Comparison of ENCODE assay signal across 29 cellular contexts in the genomic region with DNA sequence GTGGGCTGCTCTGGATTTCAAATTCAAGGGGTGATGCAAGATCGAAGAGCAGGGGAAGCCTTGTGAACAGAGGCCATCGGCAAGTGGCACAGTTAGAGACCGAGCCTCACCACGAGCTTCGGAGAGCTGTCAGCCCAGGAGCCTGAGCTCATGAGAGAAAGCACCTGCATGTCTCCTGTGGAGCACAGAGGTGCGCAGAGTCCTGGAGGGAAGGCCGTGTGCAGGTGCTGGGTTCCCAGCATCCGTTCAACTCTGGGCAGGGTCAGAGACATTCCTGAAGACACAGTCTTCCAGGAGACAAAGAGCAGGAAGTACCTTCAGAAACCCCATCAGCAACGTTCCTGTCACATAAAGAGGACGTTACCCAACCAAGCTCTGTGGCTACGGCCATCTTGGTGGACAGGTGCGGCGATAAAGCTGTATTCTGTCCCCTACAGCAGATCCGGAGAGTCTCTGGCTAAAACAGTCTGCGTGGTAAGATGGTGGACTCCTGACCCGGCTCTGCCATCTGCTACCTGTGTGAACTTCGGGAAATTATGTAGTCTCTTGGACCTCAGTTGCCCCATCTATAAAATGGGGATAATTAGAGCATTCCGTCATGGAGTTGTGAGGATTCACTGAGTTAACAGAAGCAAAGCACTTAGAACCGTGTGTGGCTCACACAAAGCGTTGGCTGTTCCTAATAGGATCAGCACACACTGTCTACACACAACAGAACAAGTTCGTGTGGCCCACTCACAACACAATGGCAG. TPM values are rescaled to one million over a fixed set of nuclear protein-coding genes. Genes with fewer than 3 reads are reported as not detected.
DNase-seq lines count a peak whose midpoint lies in the region; ATAC-seq, FAIRE-seq and TF ChIP-seq lines count a peak whose summit lies in the region.
"Had no signal": no experiment of that assay in that cellular context is flagged by ENCODE, and none has a peak within 500 bp of the region (broad histone marks: within the 10 kb centered on the region; RNA-seq: fewer than 3 reads in every experiment).

No MANE protein-coding gene starts in this region.

- TF ChIP-seq EP300 in HepG2 (IDR thresholded peaks at IDR 0.05; ENCODE audit: low read depth in 2 of 2, low read length in 2 of 2) (no peak), HepG2 (CRISPR knock-in tag; IDR thresholded peaks at IDR 0.05; ENCODE audit: borderline replicate concordance) (no peak), H1 (IDR thresholded peaks at IDR 0.05; ENCODE audit: borderline replicate concordance in 1 of 2, low read depth in 2 of 2, low read length in 2 of 2) (no peak)

- TF ChIP-seq RAD21 in HepG2 (CRISPR knock-in tag; IDR thresholded peaks at IDR 0.05) = no peak
- no peak for TF ChIP-seq RAD21 in H1 (IDR thresholded peaks at IDR 0.05 in 1 of 2, conservative IDR thresholded peaks at IDR 0.05 in 1 of 2; ENCODE audit: low read depth in 2 of 2, low read length in 2 of 2)

- no peaks in the 10 kb centered on the region for H3K79me2 ChIP-seq in HepG2 (ENCODE audit: insufficient read depth, low read length)
- no peaks in the 10 kb centered on the region; a peak in 1 of 4 replicates for H3K79me2 ChIP-seq in H1 (ENCODE audit: control insufficient read depth in 1 of 2, insufficient read depth in 2 of 2, low read length in 2 of 2)

- no peaks in the 10 kb centered on the region for H3K4me1 ChIP-seq in HepG2 (ENCODE audit: insufficient read depth, low read length)
- peaks cover 0 to 7% (median 3%) of the 10 kb centered on the region in 4 donors for H3K4me1 ChIP-seq in right lobe of liver
- peaks cover 2 to 10% (median 6%) of the 10 kb centered on the region in 4 experiments; a peak in 4 of 7 replicates for H3K4me1 ChIP-seq in H1 (replicated peaks in 1 of 4; ENCODE audit: control insufficient read depth in 3 of 4, insufficient read depth in 4 of 4, low read length in 3 of 4)
- no peaks in the 10 kb centered on the region for H3K4me1 ChIP-seq in mesenchymal stem cell (ENCODE audit: control insufficient read depth, insufficient read depth, low read depth, low read length)

- H4K91ac ChIP-seq in H1 (replicated peaks; ENCODE audit: insufficient read length, low read length) (no peak overlapping the region), mesenchymal stem cell (ENCODE audit: low read length) (peak overlapping the region; percentile 45)

- CTCF ChIA-PET in HepG2 (lab: Yijun Ruan, JAX; ENCODE audit: low intra/inter-chr PET ratio, low total read pairs) = no interaction called here
- CTCF ChIA-PET in H1 (lab: Charles Lee; ENCODE audit: partially characterized antibody) = interaction anchor here (0.8 to 1.3 kb wide), 4 partner anchors 11 to 126 kb away, joined by 3 to 5 read pairs (median 4); no protein-coding TSS in a partner anchor

- H4K8ac ChIP-seq in H1 (ENCODE audit: extremely low read depth, insufficient read depth, low read length) (no peak overlapping the region), mesenchymal stem cell (ENCODE audit: low read length) (no peak overlapping the region)

- no peak overlapping the region for H3K9ac ChIP-seq in HepG2 (ENCODE audit: insufficient read depth, low read depth, low read length)
- no peak overlapping the region; a peak in 1 of 7 replicates for H3K9ac ChIP-seq in H1 (replicated peaks in 1 of 4; ENCODE audit: extremely low read depth in 1 of 4, low read depth in 3 of 4, low read length in 3 of 4)
- H3K9ac ChIP-seq in mesenchymal stem cell (ENCODE audit: low read length) = no peak overlapping the region
- H3K9ac ChIP-seq: BLaER1 treated with 17β-estradiol and CSF1 and Interleukin-3, amounts not matched to agents 10 nM and 100 nM; KMS-11; SK-N-SH had no signal

- H2BK5ac ChIP-seq in H1 (ENCODE audit: low read depth, low read length) = no peak overlapping the region
- H2BK5ac ChIP-seq in mesenchymal stem cell (ENCODE audit: low read depth, low read length, poor library complexity, severe bottlenecking) = no peak overlapping the region

- H3K27ac ChIP-seq in HepG2 (ENCODE audit: extremely low read length, insufficient read depth, low read length) (no peak overlapping the region), right lobe of liver (no peak overlapping the region), H1 (ENCODE audit: low read depth, low read length) (no peak overlapping the region), mesenchymal stem cell (ENCODE audit: low read length, poor library complexity, severe bottlenecking) (no peak overlapping the region)
- H3K27ac ChIP-seq: BLaER1 treated with 17β-estradiol and CSF1 and Interleukin-3, amounts not matched to agents 10 nM and 100 nM; KMS-11 had no signal

- no peak overlapping the region for H2BK120ac ChIP-seq in H1 (replicated peaks; ENCODE audit: low read depth, low read length)
- H2BK120ac ChIP-seq in mesenchymal stem cell (ENCODE audit: low read depth, low read length) = no peak overlapping the region

- TF ChIP-seq POLR2A in HepG2 (IDR thresholded peaks at IDR 0.05; ENCODE audit: insufficient read depth in 1 of 2, low read depth in 2 of 2, low read length in 2 of 2) (no peak), right lobe of liver (IDR thresholded peaks at IDR 0.05) (no peak), H1 (IDR thresholded peaks at IDR 0.05; ENCODE audit: control extremely low read depth in 1 of 2, low read depth in 2 of 2, low read length in 2 of 2) (no peak)

- H4K20me1 ChIP-seq in HepG2 (ENCODE audit: insufficient read depth, low read length) = no peaks in the 10 kb centered on the region
- no peaks in the 10 kb centered on the region for H4K20me1 ChIP-seq in H1 (replicated peaks in 1 of 2; ENCODE audit: control insufficient read depth in 1 of 2, insufficient read depth in 2 of 2, low read length in 2 of 2)
- H4K20me1 ChIP-seq: BLaER1 treated with 17β-estradiol and CSF1 and Interleukin-3, amounts not matched to agents 10 nM and 100 nM had no signal

- intact Hi-C loops in HepG2 (cut with micrococcal nuclease; ENCODE audit: unreplicated experiment) (no loop called here), right lobe of liver (cut with DNase I) (no loop called here)

- H3K23ac ChIP-seq in H1 (ENCODE audit: insufficient read length) (no peak overlapping the region), mesenchymal stem cell (ENCODE audit: low read length in 2 of 2) (no peak overlapping the region)

- no peak overlapping the region for H3K56ac ChIP-seq in H1 (replicated peaks; ENCODE audit: insufficient read length, low read depth, low read length)

- FAIRE-seq in HepG2 (lab: Jason Lieb, UNC) = no peak
- no peak for FAIRE-seq in H1 (lab: Jason Lieb, UNC)
- FAIRE-seq in urothelium cell line (lab: Jason Lieb, UNC) = peak; percentile 65
- FAIRE-seq: A204.1, G401.6, GM12891, GM19239 had no signal

- H2BK20ac ChIP-seq in H1 (ENCODE audit: low read length) = peak overlapping the region; percentile 51; the same call in 1 of the 2 replicates

- H3K4me3 ChIP-seq in HepG2 (replicated peaks in 1 of 3; ENCODE audit: insufficient read depth in 1 of 3, low read depth in 2 of 3, low read length in 3 of 3) = no peak overlapping the region
- H3K4me3 ChIP-seq in right lobe of liver = no peak overlapping the region
- no peak overlapping the region for H3K4me3 ChIP-seq in H1 (ENCODE audit: extremely low read depth in 1 of 4, insufficient read depth in 2 of 4, low read depth in 3 of 4, low read length in 4 of 4)
- no peak overlapping the region for H3K4me3 ChIP-seq in mesenchymal stem cell (ENCODE audit: insufficient read depth in 1 of 2, low read depth in 1 of 2, low read length in 2 of 2)
- H3K4me3 ChIP-seq: BLaER1 treated with 17β-estradiol and CSF1 and Interleukin-3, amounts not matched to agents 10 nM and 100 nM had no signal

- H3K4ac ChIP-seq in H1 (replicated peaks; ENCODE audit: insufficient read length, low read depth, low read length) (no peak overlapping the region), mesenchymal stem cell (ENCODE audit: low read depth in 1 of 2, low read length in 2 of 2) (no peak overlapping the region)

- no peak overlapping the region for H3K14ac ChIP-seq in H1 (ENCODE audit: insufficient read length)
- no peak overlapping the region for H3K14ac ChIP-seq in mesenchymal stem cell (ENCODE audit: low read length in 2 of 2)

- WGBS in HepG2 (ENCODE audit: low lambda C conversion rate) = 97% methylated on average over 19 of the region's 21 CpGs
- 96% methylated on average over 10 of the region's 21 CpGs for WGBS in right lobe of liver (ENCODE audit: insufficient coverage, low coverage, low lambda C conversion rate, missing lambda C conversion rate)
- 91% methylated on average over 21 of the region's 21 CpGs; no CpG with 5 or more reads in 1 of the 2 experiments for WGBS in H1 (ENCODE audit: extremely low coverage in 1 of 2, insufficient coverage in 1 of 2, insufficient read length in 1 of 2, insufficient replicate concordance in 2 of 2, low coverage in 1 of 2, low lambda C conversion rate in 2 of 2, missing lambda C conversion rate in 1 of 2), 2 experiments
- WGBS in mesenchymal stem cell = 97% methylated on average over 20 of the region's 21 CpGs

- BruUV-seq in HepG2 (replicated peaks; lab: Mats Ljungman, UMichigan) = no TSS peak

- H3K9me3 ChIP-seq in HepG2 (ENCODE audit: low read length) = no peaks in the 10 kb centered on the region
- H3K9me3 ChIP-seq in right lobe of liver = no peaks in the 10 kb centered on the region
- peaks cover 0 to 7% of the 10 kb centered on the region in 2 experiments; a peak in 1 of 4 replicates for H3K9me3 ChIP-seq in H1 (ENCODE audit: insufficient read depth in 2 of 2, low read depth in 1 of 2, low read length in 1 of 2)
- H3K9me3 ChIP-seq in mesenchymal stem cell (ENCODE audit: control insufficient read depth, low read length) = no peaks in the 10 kb centered on the region
- H3K9me3 ChIP-seq: SK-N-SH had no signal

- in situ Hi-C loops in HepG2 (cut with HindIII; ENCODE audit: extremely low pct_ligation_motif_present, low pct_unique_long_range_greater_than_20kb) = no loop called here

- DNase-seq in HepG2 (ENCODE audit: low spot score) (no peak), right lobe of liver (no peak), H1 (ENCODE audit: low read depth in 1 of 2, low spot score in 2 of 2) (no peak), mesenchymal stem cell (no peak), urothelium cell line (ENCODE audit: low spot score) (no peak), GDM1 (lab: John Stamatoyannopoulos, UW) (no peak)
- DNase-seq: CD4-positive, alpha-beta memory T cell; COR-L47; DMS53; H7; IMR-90; MM.1S; NCI-H1417; NCI-H1694; NCI-H2029 treated with DMSO at 0.1 percent for 48 hours; NCI-H446 treated with DMSO at 0.1 percent for 48 hours; NCI-H526; NCI-H82; NK-92 treated with Interleukin-12 subunit alpha and Interleukin-12 subunit beta, amount 100 ng/mL, for 24 hours; PC-3; SK-N-SH had no signal

- H3K4me2 ChIP-seq in HepG2 (ENCODE audit: low read depth, low read length) (no peak overlapping the region), H1 (ENCODE audit: insufficient read depth in 1 of 2, low read depth in 2 of 2, low read length in 2 of 2) (no peak overlapping the region), mesenchymal stem cell (ENCODE audit: low read length, poor library complexity, severe bottlenecking) (no peak overlapping the region)
- H3K4me2 ChIP-seq: BLaER1 treated with 17β-estradiol and CSF1 and Interleukin-3, amounts not matched to agents 10 nM and 100 nM; KMS-11; SK-N-SH had no signal

- no peak overlapping the region for H2AFZ ChIP-seq in HepG2 (ENCODE audit: low read length)
- no peak overlapping the region for H2AFZ ChIP-seq in H1 (ENCODE audit: low read length)
- no peak overlapping the region for H2AFZ ChIP-seq in mesenchymal stem cell (ENCODE audit: low read depth, low read length)

- H3K27me3 ChIP-seq in HepG2 (ENCODE audit: control insufficient read depth in 1 of 2, insufficient read depth in 2 of 2, low read length in 2 of 2) (no peaks in the 10 kb centered on the region), right lobe of liver (no peaks in the 10 kb centered on the region), H1 (replicated peaks in 1 of 4; ENCODE audit: control insufficient read depth in 3 of 4, extremely low read depth in 1 of 4, insufficient read depth in 3 of 4, low read length in 3 of 4) (no peaks in the 10 kb centered on the region), mesenchymal stem cell (ENCODE audit: control insufficient read depth in 1 of 2, insufficient read depth in 1 of 2, low read length in 2 of 2) (no peaks in the 10 kb centered on the region)
- H3K27me3 ChIP-seq: BLaER1 treated with 17β-estradiol and CSF1 and Interleukin-3, amounts not matched to agents 10 nM and 100 nM had no signal

- POLR2A ChIA-PET in HepG2 (lab: Yijun Ruan, JAX) (no interaction called here), H1 (lab: Charles Lee; ENCODE audit: partially characterized antibody) (interaction anchor here (1.3 to 2.0 kb wide), 2 partner anchors 8 to 15 kb away, joined by 3 to 4 read pairs; no protein-coding TSS in a partner anchor)

- ATAC-seq in HepG2 (no peak), right lobe of liver (no peak), HG02884 (IDR thresholded peaks at IDR 0.05; ENCODE audit: unreplicated experiment) (no peak), GM21390 (IDR thresholded peaks at IDR 0.05; ENCODE audit: unreplicated experiment) (no peak)
- ATAC-seq: PC-3 had no signal

- TF ChIP-seq CTCF in HepG2 (CRISPR knock-in tag; IDR thresholded peaks at IDR 0.05) = no peak
- no peak for TF ChIP-seq CTCF in right lobe of liver (IDR thresholded peaks at IDR 0.05)
- TF ChIP-seq CTCF in H1 (IDR thresholded peaks at IDR 0.05; ENCODE audit: control extremely low read depth in 1 of 3, insufficient read depth in 1 of 3, low read depth in 1 of 3, low read length in 3 of 3) = no peak

- H3K18ac ChIP-seq in H1 (ENCODE audit: extremely low read depth, low read length) (no peak overlapping the region), mesenchymal stem cell (ENCODE audit: low read depth in 1 of 2, low read length in 2 of 2) (no peak overlapping the region)

- no peaks in the 10 kb centered on the region for H3K79me1 ChIP-seq in H1 (ENCODE audit: low read depth, low read length)
- H3K79me1 ChIP-seq in mesenchymal stem cell (replicated peaks; ENCODE audit: low read length, poor library complexity, severe bottlenecking) = no peaks in the 10 kb centered on the region

- H2BK12ac ChIP-seq in H1 (ENCODE audit: low read depth, low read length) (0 out of 2 replicates have a peak overlapping the region, but pooled peaks have one; percentile 72), mesenchymal stem cell (ENCODE audit: low read length in 2 of 2) (no peak overlapping the region)

- H2AK5ac ChIP-seq in H1 (ENCODE audit: low read depth, low read length) (peak overlapping the region; percentile 92; the same call in 1 of the 2 replicates), mesenchymal stem cell (ENCODE audit: low read length, severe bottlenecking) (no peak overlapping the region)

- H3K23me2 ChIP-seq in H1 (ENCODE audit: low read depth, low read length) = no peaks in the 10 kb centered on the region

- peak overlapping the region; percentile 19; the same call in 1 of the 2 replicates for H2BK15ac ChIP-seq in H1 (ENCODE audit: low read length)
- H2BK15ac ChIP-seq in mesenchymal stem cell (ENCODE audit: low read depth, poor library complexity, severe bottlenecking) = no peak overlapping the region

- H4K5ac ChIP-seq in H1 (ENCODE audit: insufficient read length, low read depth, low read length) = no peak overlapping the region

- peaks cover 0 to 3% of the 10 kb centered on the region in 2 experiments; a peak in 1 of 5 replicates for H3K36me3 ChIP-seq in HepG2 (replicated peaks in 1 of 2; ENCODE audit: control insufficient read depth in 1 of 2, insufficient read depth in 2 of 2, low read length in 2 of 2)
- H3K36me3 ChIP-seq in right lobe of liver = peaks cover 0 to 3% (median 0%) of the 10 kb centered on the region in 4 donors
- peaks cover 0 to 17% (median 0%) of the 10 kb centered on the region in 4 experiments; a peak in 1 of 8 replicates for H3K36me3 ChIP-seq in H1 (ENCODE audit: control insufficient read depth in 2 of 4, insufficient read depth in 4 of 4, low read length in 3 of 4)
- peaks cover 19 to 52% of the 10 kb centered on the region in 2 experiments for H3K36me3 ChIP-seq in mesenchymal stem cell (ENCODE audit: control insufficient read depth in 1 of 2, insufficient read depth in 2 of 2, low read depth in 1 of 2, low read length in 2 of 2)

RNA-seq across cellular contexts. Expression of a gene that starts 40.6 kb away (rescaled TPM):
- total RNA-seq in HepG2 (2016; rRNA removed; fragmentation: Illumina TruSeq; extraction: Trizol) (2.9 TPM in 2 replicates), right lobe of liver (1 to 10 TPM; 1.7 to 5.3 (median 2.7) TPM)
- 1.6 and 1.8 TPM in 2 replicates for total RNA-seq in HepG2 (2016; cell fraction: cytosol; rRNA removed; fragmentation: Illumina TruSeq; extraction: Trizol; ENCODE audit: low read depth)
- 2.4 and 2.6 TPM in 2 replicates for total RNA-seq in HepG2 (2016; cell fraction: insoluble cytoplasmic fraction; rRNA removed; fragmentation: Illumina TruSeq; extraction: Trizol)
- 1.7 and 3.3 TPM in 2 replicates for total RNA-seq in HepG2 (2016; cell fraction: membrane; rRNA removed; fragmentation: Illumina TruSeq; extraction: Trizol)
- 4.8 and 4.9 TPM in 2 replicates for total RNA-seq in HepG2 (2016; cell fraction: nucleus; rRNA removed; fragmentation: Illumina TruSeq; extraction: Trizol)
- polyA plus RNA-seq in HepG2 (2011; rRNA removed) (1.7 and 1.9 TPM in 2 replicates), H1 (2011; rRNA removed) (3.8 and 4.1 TPM in 2 replicates)
- 1.1 and 1.4 TPM in 2 replicates for polyA plus RNA-seq in HepG2 (2011; cell fraction: cytosol; rRNA removed)
- polyA plus RNA-seq in HepG2 (2011; cell fraction: nucleus; rRNA removed) = 4.1 and 4.3 TPM in 2 replicates
- polyA plus RNA-seq in HepG2 (2012) = 0.91 and 1.1 TPM in 2 replicates
- 0.54 and 0.55 TPM in 2 replicates for polyA plus RNA-seq in HepG2 (2016; cell fraction: cytosol; fragmentation: Illumina TruSeq; extraction: Trizol; ENCODE audit: low read depth)
- 2.1 and 3.1 TPM in 2 replicates for polyA plus RNA-seq in HepG2 (2016; cell fraction: insoluble cytoplasmic fraction; fragmentation: Illumina TruSeq; extraction: Trizol; ENCODE audit: low read depth)
- 1.2 TPM in 2 replicates for polyA plus RNA-seq in HepG2 (2016; cell fraction: membrane; fragmentation: Illumina TruSeq; extraction: Trizol; ENCODE audit: low read depth)
- polyA plus RNA-seq in HepG2 (2016; cell fraction: nucleus; fragmentation: Illumina TruSeq; extraction: Trizol; ENCODE audit: insufficient read depth, low read depth) = 6.7 and 7.0 TPM in 2 replicates
- 4.2 and 9.5 TPM in 2 replicates for polyA minus RNA-seq in HepG2 (2011; rRNA and poly(A)+ RNA removed; ENCODE audit: low replicate concordance)
- 0.97 and 1.1 TPM in 2 replicates for polyA minus RNA-seq in HepG2 (2011; cell fraction: cytosol; rRNA and poly(A)+ RNA removed)
- 4.5 and 5.7 TPM in 2 replicates for polyA minus RNA-seq in HepG2 (2011; cell fraction: nucleus; rRNA and poly(A)+ RNA removed)
- total RNA-seq in H1 (2021; fragmentation: NEBNext Ultra II Directional; extraction: Animal tissue kit (Norgen Biotek cat#: 25700)) = 6.0 and 6.5 TPM in 2 replicates
- polyA plus RNA-seq in H1 (2011; cell fraction: cytosol; rRNA removed) = 4.0 TPM
- 8.3 TPM for polyA plus RNA-seq in H1 (2011; cell fraction: nucleus; rRNA removed)
- 3.9 to 4.6 TPM (median 4.1 TPM) in 4 replicates for polyA plus RNA-seq in H1 (2012, experiment 1 of 2)
- polyA plus RNA-seq in H1 (2012, experiment 2 of 2) = 3.0 TPM
- polyA plus RNA-seq in H1 (2013, experiment 1 of 2) = 4.5 TPM
- 4.3 TPM for polyA plus RNA-seq in H1 (2013, experiment 2 of 2)
- polyA minus RNA-seq in H1 (2011; rRNA and poly(A)+ RNA removed) = 5.6 and 5.9 TPM in 2 replicates
- polyA minus RNA-seq in H1 (2011; cell fraction: cytosol; rRNA and poly(A)+ RNA removed) = 4.0 TPM
- polyA minus RNA-seq in H1 (2011; cell fraction: nucleus; rRNA and poly(A)+ RNA removed) = 10.1 TPM
- 1.1 TPM for polyA plus RNA-seq in mesenchymal stem cell (2013, experiment 1 of 2)
- polyA plus RNA-seq in mesenchymal stem cell (2013, experiment 2 of 2) = 1.1 TPM
